22 cellular contexts compared by ENCODE assay signal in the genomic region with DNA sequence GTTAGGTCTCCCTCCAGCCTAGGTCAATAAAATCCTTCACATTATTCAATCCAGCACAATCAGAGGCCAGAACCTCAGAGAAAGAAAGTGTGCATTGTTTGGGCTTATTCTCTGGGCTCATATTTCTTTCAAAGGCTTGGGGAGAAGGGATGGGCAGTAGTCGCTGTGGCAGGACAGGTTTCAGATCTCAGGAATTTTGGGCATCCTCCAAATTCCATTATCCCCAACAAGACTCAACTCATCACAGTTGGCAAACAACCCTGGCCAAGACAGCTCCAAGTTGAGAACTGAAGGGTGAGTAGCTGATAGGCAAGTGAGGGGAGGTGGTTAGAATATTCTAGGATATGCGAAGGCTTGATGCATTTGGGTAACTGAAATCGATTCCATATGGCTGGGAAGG. TPM values are rescaled to one million over a fixed set of nuclear protein-coding genes. Genes with fewer than 3 reads are reported as not detected.
A peak's percentile ranks its signal among the peaks of the same experiment; 100 is the strongest.
DNase-seq lines count a peak whose midpoint lies in the region; ATAC-seq, FAIRE-seq and TF ChIP-seq lines count a peak whose summit lies in the region.
"Had no signal": no experiment of that assay in that cellular context is flagged by ENCODE, and none has a peak within 500 bp of the region (broad histone marks: within the 10 kb centered on the region; RNA-seq: fewer than 3 reads in every experiment).

No MANE protein-coding gene starts in this region.

- H3K27me3 ChIP-seq in PC-3 (ENCODE audit: low read length) (0 out of 2 replicates have a peak, but pooled peaks cover 3% of the 10 kb centered on the region), breast epithelium (no peaks in the 10 kb centered on the region), foreskin keratinocyte (no peaks in the 10 kb centered on the region)
- H3K27me3 ChIP-seq: Peyer's patch had no signal

- H3F3A ChIP-seq in PC-3 (ENCODE audit: low read length, unreplicated experiment), result no peaks in the 10 kb centered on the region

- CTCF ChIA-PET in PC-3 (lab: Charles Lee), result no interaction called here

- H3K9me3 ChIP-seq in PC-3 (ENCODE audit: low read length) (no peaks in the 10 kb centered on the region), breast epithelium (no peaks in the 10 kb centered on the region)
- H3K9me3 ChIP-seq: Caco-2, Peyer's patch had no signal

- H3K9ac ChIP-seq in PC-3 (ENCODE audit: low read length), result no peak overlapping the region

- no peak overlapping the region for H2AFZ ChIP-seq in PC-3 (ENCODE audit: low read length)

- no peaks in the 10 kb centered on the region for H3K9me2 ChIP-seq in PC-3 (replicated peaks; ENCODE audit: low read length)

- POLR2A ChIA-PET in PC-3 (lab: Charles Lee; ENCODE audit: unreplicated experiment), result no interaction called here

- intact Hi-C loops in PC-3 (cut with micrococcal nuclease) (no loop called here), breast epithelium (cut with DNase I; ENCODE audit: low total_unique reads) (no loop called here)

- 0 out of 2 replicates have a peak overlapping the region, but pooled peaks have one; percentile 11 for H3K4me2 ChIP-seq in PC-3 (ENCODE audit: low read length)

- BruUV-seq in PC-3 (replicated peaks; lab: Mats Ljungman, UMichigan), result no TSS peak

- H3K36me3 ChIP-seq in PC-3 (ENCODE audit: low read depth, low read length), result no peaks in the 10 kb centered on the region
- no peaks in the 10 kb centered on the region for H3K36me3 ChIP-seq in breast epithelium
- H3K36me3 ChIP-seq: Peyer's patch had no signal

- H3K4me1 ChIP-seq in PC-3 (ENCODE audit: insufficient read depth, low read length) (peaks cover 26% of the 10 kb centered on the region), breast epithelium (no peaks in the 10 kb centered on the region), foreskin keratinocyte (peaks cover 14% of the 10 kb centered on the region)
- H3K4me1 ChIP-seq: Peyer's patch had no signal

- no peak for TF ChIP-seq CTCF in PC-3 (conservative IDR thresholded peaks at IDR 0.05; ENCODE audit: low read depth, low read length)
- TF ChIP-seq CTCF in breast epithelium (IDR thresholded peaks at IDR 0.05), result no peak
- TF ChIP-seq CTCF in foreskin keratinocyte (conservative IDR thresholded peaks at IDR 0.05), result no peak

- no peak for TF ChIP-seq POLR2A in breast epithelium (IDR thresholded peaks at IDR 0.05)

- H3K27ac ChIP-seq in PC-3 (ENCODE audit: low read length) (no peak overlapping the region), breast epithelium (peak overlapping the region; percentile 13 to 44), foreskin keratinocyte (no peak overlapping the region)
- H3K27ac ChIP-seq: Peyer's patch had no signal

- DNase-seq in PC-3, result peak; percentile 71
- DNase-seq in breast epithelium (ENCODE audit: low spot score in 2 of 2), result peak in 1 of 2 donors; percentile 69
- peak; percentile 71 to 86 for DNase-seq in foreskin keratinocyte
- peak; percentile 33 for DNase-seq in urothelium cell line (ENCODE audit: low spot score)
- DNase-seq in C1 segment of cervical spinal cord (lab: John Stamatoyannopoulos, UW), result no peak
- no peak for DNase-seq in NCI-H524 (lab: John Stamatoyannopoulos, UW)
- no peak for DNase-seq in ecto neural progenitor cell (ENCODE audit: low spot score)
- DNase-seq: Caco-2; CD4-positive, alpha-beta T cell; DMS 273 treated with DMSO at 0.1 percent for 48 hours; DMS79 treated with DMSO at 0.1 percent for 48 hours; Karpas-422; MM.1S; NCI-H1092; NCI-H1436; NCI-H1930; NCI-H345; NCI-H524 treated with DMSO at 0.1 percent for 48 hours; NCI-H82; Peyer's patch; Right ventricle myocardium superior had no signal

- FAIRE-seq in urothelium cell line (lab: Jason Lieb, UNC), result no peak
- FAIRE-seq: H54 had no signal

- H3K79me2 ChIP-seq in PC-3 (ENCODE audit: low read length), result no peaks in the 10 kb centered on the region

- H3K4me3 ChIP-seq in PC-3 (ENCODE audit: low read length), result no peak overlapping the region
- H3K4me3 ChIP-seq in breast epithelium, result no peak overlapping the region
- H3K4me3 ChIP-seq: Peyer's patch had no signal

- ATAC-seq in PC-3 (peak; percentile 22; the same call in 1 of the 2 replicates), foreskin keratinocyte (peak; percentile 69)

- no peaks in the 10 kb centered on the region for H4K20me1 ChIP-seq in PC-3 (ENCODE audit: low read length)

RNA-seq across cellular contexts. Expression of a gene that starts 27.2 kb away (rescaled TPM):
- total RNA-seq in PC-3 (2014; rRNA removed) (19.5 and 34.7 TPM in 2 replicates), breast epithelium (10 to 100 TPM; 31.4 to 85.8 (median 81.0) TPM), foreskin keratinocyte (13.3 and 15.1 TPM in 2 replicates)
- 2.1 TPM in 2 replicates for polyA plus RNA-seq in foreskin keratinocyte

Comparison
In these comparisons a context has a peak if more than half of its experiments do, and no peak if none do; other contexts are left out.
1. DNase-seq: peak in PC-3 (single experiment), foreskin keratinocyte (2 of 2) and urothelium cell line (single experiment); none in C1 segment of cervical spinal cord (0 of 14), NCI-H524 (0 of 2) and ecto neural progenitor cell (single experiment).
2. H3K27ac ChIP-seq: peak in breast epithelium (2 of 2); none in PC-3 (single experiment) and foreskin keratinocyte (single experiment).